Comparison of ENCODE assay signal across 19 cellular contexts in the genomic region with DNA sequence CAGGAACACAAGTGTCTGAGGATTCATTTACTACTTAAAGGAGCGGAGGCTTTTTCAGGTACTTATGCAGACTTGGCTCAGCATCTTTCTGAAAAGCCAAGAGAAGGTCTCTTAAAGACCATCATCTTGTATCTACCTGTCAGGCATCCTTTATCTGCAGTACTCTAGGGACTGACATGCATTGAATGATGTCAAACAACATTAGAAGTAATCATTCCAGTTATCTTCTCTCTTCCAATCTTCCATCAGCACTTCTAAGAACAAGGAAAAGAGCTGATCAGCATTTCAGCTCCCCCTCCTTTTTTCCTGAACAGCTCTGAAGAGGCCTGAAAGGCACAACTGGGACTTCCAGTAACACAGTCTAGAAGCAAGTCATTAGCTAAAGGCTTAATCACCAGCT.
DNase-seq lines count a peak whose midpoint lies in the region; ATAC-seq and TF ChIP-seq lines count a peak whose summit lies in the region.
"Had no signal": no experiment of that assay in that cellular context is flagged by ENCODE, and none has a peak within 500 bp of the region (broad histone marks: within the 10 kb centered on the region; RNA-seq: fewer than 3 reads in every experiment).

No MANE protein-coding gene starts in this region.

- H3K27ac ChIP-seq in suprapubic skin, result no peak overlapping the region
- H3K27ac ChIP-seq: A549, HL-60 had no signal

- no peaks in the 10 kb centered on the region for H3K9me3 ChIP-seq in suprapubic skin
- H3K9me3 ChIP-seq: A549 had no signal

- H3K27me3 Mint-ChIP-seq in memory B cell, result no peaks in the 10 kb centered on the region

- no peak for DNase-seq in memory B cell (ENCODE audit: low spot score in 2 of 2)
- no peak for DNase-seq in suprapubic skin (ENCODE audit: low spot score in 2 of 2)
- no peak for DNase-seq in NCI-H524 (lab: John Stamatoyannopoulos, UW)
- no peak for DNase-seq in nucleus accumbens (lab: John Stamatoyannopoulos, UW)
- DNase-seq in activated CD4-positive, alpha-beta T cell treated with anti-CD3 and anti-CD28 coated beads for 1 hour, result no peak
- DNase-seq: Calu3, DMS79, HFFc6, NCI-H1436, NCI-H2081 treated with DMSO at 0.1 percent for 48 hours, NCI-H226 had no signal

- no peaks in the 10 kb centered on the region for H3K36me3 ChIP-seq in suprapubic skin

- ATAC-seq in GM18511 (IDR thresholded peaks at IDR 0.05; ENCODE audit: unreplicated experiment), result peak; percentile 7
- peak; percentile 14 for ATAC-seq in GM21717 (IDR thresholded peaks at IDR 0.05; ENCODE audit: unreplicated experiment)
- ATAC-seq in HG03342 (IDR thresholded peaks at IDR 0.05; ENCODE audit: unreplicated experiment), result peak; percentile 8
- ATAC-seq in memory B cell (ENCODE audit: low read depth), result no peak
- ATAC-seq: A549, K562, SK-N-SH treated with all-trans-retinoic acid at 6 μM for 48 hours had no signal

- H3K36me3 Mint-ChIP-seq in memory B cell, result peaks cover 19% of the 10 kb centered on the region

- H3K4me1 Mint-ChIP-seq in memory B cell, result peaks cover 32% of the 10 kb centered on the region

- H3K9me3 Mint-ChIP-seq in memory B cell, result peaks cover 18% of the 10 kb centered on the region
- H3K9me3 Mint-ChIP-seq: T-helper 1 cell treated with Interleukin-12 subunit alpha and Interleukin-12 subunit beta and Interleukin-4 antibody, amounts not matched to agents 30 μg/mL and 1 μg/mL, for 36 hours had no signal

- TF ChIP-seq EP300 in suprapubic skin (IDR thresholded peaks at IDR 0.05), result no peak

- H3K4me3 ChIP-seq in suprapubic skin, result no peak overlapping the region
- H3K4me3 ChIP-seq: A549, K562 had no signal

- H3K27ac Mint-ChIP-seq in memory B cell, result peak overlapping the region; percentile 94
- H3K27ac Mint-ChIP-seq: HFFc6; T-helper 1 cell treated with Interleukin-12 subunit alpha and Interleukin-12 subunit beta and Interleukin-4 antibody, amounts not matched to agents 30 μg/mL and 1 μg/mL, for 36 hours had no signal

- H3K4me1 ChIP-seq in suprapubic skin, result no peaks in the 10 kb centered on the region
- H3K4me1 ChIP-seq: A549 had no signal

- H3K27me3 ChIP-seq in suprapubic skin, result no peaks in the 10 kb centered on the region

- no peak for TF ChIP-seq CTCF in suprapubic skin (IDR thresholded peaks at IDR 0.05)

- TF ChIP-seq POLR2A in suprapubic skin (IDR thresholded peaks at IDR 0.05), result no peak

- peak overlapping the region; percentile 5 for H3K4me3 Mint-ChIP-seq in memory B cell
- H3K4me3 Mint-ChIP-seq: HFFc6; T-helper 1 cell treated with Interleukin-12 subunit alpha and Interleukin-12 subunit beta and Interleukin-4 antibody, amounts not matched to agents 30 μg/mL and 1 μg/mL, for 36 hours had no signal

- WGBS in suprapubic skin, result 96% methylated on average over 1 of the region's 1 CpG
